ENCODE assay signal across 8 cellular contexts in genomic region chr1:24955161-24955560, GRCh38. TPM values are rescaled to one million over a fixed set of nuclear protein-coding genes. Genes with fewer than 3 reads are reported as not detected.
DNase-seq lines count a peak whose midpoint lies in the region; ATAC-seq and TF ChIP-seq lines count a peak whose summit lies in the region.

No MANE protein-coding gene starts in this region.

- ATAC-seq in HG02610 (IDR thresholded peaks at IDR 0.05; ENCODE audit: unreplicated experiment), result peak; percentile 59

- no peak for TF ChIP-seq CTCF in AG04450 (IDR thresholded peaks at IDR 0.05; ENCODE audit: low read depth, low read length)
- no peak for TF ChIP-seq CTCF in brain microvascular endothelial cell (IDR thresholded peaks at IDR 0.05; ENCODE audit: low read depth, low read length, missing control alignments)

- no peaks in the 10 kb centered on the region; the same call in 1 of the 2 replicates for H3K9me3 ChIP-seq in AG04450 (ENCODE audit: control insufficient read depth, insufficient read depth, low read length)

- H3K27me3 ChIP-seq in AG04450 (ENCODE audit: control insufficient read depth, insufficient read depth, low read length), result peaks cover 10% of the 10 kb centered on the region
- H3K27me3 ChIP-seq in brain microvascular endothelial cell (replicated peaks), result no peaks in the 10 kb centered on the region

- CTCF ChIA-PET in AG04450 (lab: Charles Lee), result no interaction called here

- POLR2A ChIA-PET in AG04450 (lab: Yijun Ruan, JAX), result no interaction called here

- no peak overlapping the region for H3K27ac ChIP-seq in AG04450 (ENCODE audit: low read depth, low read length)
- no peak overlapping the region for H3K27ac ChIP-seq in brain microvascular endothelial cell

- H3K36me3 ChIP-seq in brain microvascular endothelial cell (replicated peaks), result no peaks in the 10 kb centered on the region

- in situ Hi-C loops in brain microvascular endothelial cell (cut with HindIII; ENCODE audit: low pct_ligation_motif_present, low sequenced_read_pairs), result no loop called here

- H3K4me3 ChIP-seq in AG04450 (ENCODE audit: low read depth, low read length) (no peak overlapping the region), brain microvascular endothelial cell (ENCODE audit: low read depth, low read length) (no peak overlapping the region)

- DNase-seq in AG04450 (ENCODE audit: low read depth, low spot score) (peak; percentile 11), T-helper 22 cell (ENCODE audit: low read depth) (peak; percentile 57), brain microvascular endothelial cell (peak; percentile 76), cerebellar cortex (ENCODE audit: low spot score) (no peak), 8988T (no peak), NCI-H526 treated with DMSO at 0.1 percent for 48 hours (lab: John Stamatoyannopoulos, UW) (no peak)
- DNase-seq in stimulated activated CD8-positive, alpha-beta memory T cell treated with anti-CD3 and anti-CD28 coated beads, Interleukin-15, amount 100 ng/mL, for 48 hours (ENCODE audit: low read depth in 2 of 2), result peak; percentile 75 to 77

RNA-seq across cellular contexts. Expression of gene RUNX3, which starts 25.1 kb away (rescaled TPM):
- not detected in 2 replicates for polyA plus RNA-seq in AG04450 (2011; rRNA removed)
- polyA minus RNA-seq in AG04450 (2011; rRNA and poly(A)+ RNA removed), result not detected in 2 replicates

Comparison
In these comparisons a context has a peak if more than half of its experiments do, and no peak if none do; other contexts are left out.
1. DNase-seq: peak in AG04450 (single experiment), T-helper 22 cell (single experiment), brain microvascular endothelial cell (single experiment) and stimulated activated CD8-positive, alpha-beta memory T cell treated with anti-CD3 and anti-CD28 coated beads, Interleukin-15, amount 100 ng/mL, for 48 hours (2 of 2); none in cerebellar cortex (single experiment), 8988T (single experiment) and NCI-H526 treated with DMSO at 0.1 percent for 48 hours (single experiment).